39 cellular contexts compared by ENCODE assay signal in the genomic region with DNA sequence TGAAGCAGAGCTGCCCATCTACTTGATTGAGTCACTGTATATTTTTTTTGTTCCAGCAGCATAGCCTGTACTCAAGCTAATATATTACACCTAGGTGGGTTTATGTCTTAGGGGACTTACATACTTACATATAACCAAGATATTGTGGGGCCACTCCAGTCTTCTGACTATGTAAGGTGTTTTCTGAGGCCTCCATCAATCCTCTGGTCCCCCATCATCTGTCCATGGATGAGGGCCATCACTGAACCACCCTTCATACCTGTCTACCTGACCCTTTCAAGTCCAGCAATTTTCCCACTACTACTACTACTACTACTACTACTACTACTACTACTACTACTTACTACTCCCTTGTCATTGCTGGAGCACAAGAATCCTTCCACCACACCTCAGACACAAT. TPM values are rescaled to one million over a fixed set of nuclear protein-coding genes. Genes with fewer than 3 reads are reported as not detected.
"Had no signal": no experiment of that assay in that cellular context is flagged by ENCODE, and none has a peak within 500 bp of the region (broad histone marks: within the 10 kb centered on the region; RNA-seq: fewer than 3 reads in every experiment).

No MANE protein-coding gene starts in this region.

- H3K4me1 ChIP-seq: breast epithelium had no signal

- ATAC-seq: activated naive CD4-positive, alpha-beta T cell treated with anti-CD3 and anti-CD28 coated beads, Interleukin-2, amount 50 U/mL, for 72 hours; activated naive CD8-positive, alpha-beta T cell treated with anti-CD3 and anti-CD28 coated beads, Interleukin-2, amount 50 U/mL, for 24 hours; activated T-cell treated with anti-CD3 and anti-CD28 coated beads, Interleukin-2, amount 50 U/mL, for 4 hours; activated T-cell treated with anti-CD3 and anti-CD28 coated beads, Interleukin-2, amount 50 U/mL, for 72 hours; activated T-helper 17 cell treated with anti-CD3 and anti-CD28 coated beads, Interleukin-2, amount 50 U/mL, for 72 hours; body of pancreas had no signal

- H3K4me3 ChIP-seq: adrenal gland, ascending aorta, body of pancreas, breast epithelium, cardiac muscle cell had no signal

- H3K36me3 ChIP-seq: adrenal gland, ascending aorta, brain microvascular endothelial cell, breast epithelium, cardiac muscle cell had no signal

- DNase-seq: activated effector memory CD4-positive, alpha-beta T cell treated with anti-CD3 and anti-CD28 coated beads, Interleukin-2, amount 50 U/mL, for 16 hours; activated effector memory CD4-positive, alpha-beta T cell treated with Interleukin-2 at 50 U/mL for 16 hours; activated gamma-delta T cell; activated gamma-delta T cell treated with Interleukin-2 at 50 U/mL for 16 hours; activated naive CD4-positive, alpha-beta T cell; activated naive CD4-positive, alpha-beta T cell treated with anti-CD3 and anti-CD28 coated beads for 36 hours; activated naive CD4-positive, alpha-beta T cell treated with anti-CD3 and anti-CD28 coated beads, Interleukin-2, amount 10 ng/mL, durations not matched to agents 7 days and 5 days; activated naive CD4-positive, alpha-beta T cell treated with anti-CD3 and anti-CD28 coated beads, Interleukin-2, amount 50 U/mL, for 16 hours; activated naive CD4-positive, alpha-beta T cell treated with Interleukin-2 at 50 U/mL for 16 hours; activated naive CD8-positive, alpha-beta T cell treated with anti-CD3 and anti-CD28 coated beads for 36 hours; activated naive CD8-positive, alpha-beta T cell treated with anti-CD3 and anti-CD28 coated beads, Interleukin-2, amount 10 ng/mL, durations not matched to agents 7 days and 5 days; activated naive CD8-positive, alpha-beta T cell treated with anti-CD3 and anti-CD28 coated beads, Interleukin-2, amount 50 U/mL, for 24 hours; activated T-cell treated with anti-CD3 and anti-CD28 coated beads, Interleukin-2, amount 50 U/mL, for 1 hour; activated T-cell treated with anti-CD3 and anti-CD28 coated beads, Interleukin-2, amount 50 U/mL, for 24 hours; activated T-cell treated with anti-CD3 and anti-CD28 coated beads, Interleukin-2, amount 50 U/mL, for 4 hours; activated T-cell treated with anti-CD3 and anti-CD28 coated beads, Interleukin-2, amount 50 U/mL, for 48 hours; activated T-cell treated with anti-CD3 and anti-CD28 coated beads, Interleukin-2, amount 50 U/mL, for 72 hours; adrenal gland; amniotic stem cell; amygdala; anterior cingulate cortex; aorta; body of pancreas; brain microvascular endothelial cell; caudate nucleus; central memory CD4-positive, alpha-beta T cell; cerebellar nuclear complex had no signal

- H3K27me3 ChIP-seq: adrenal gland, ascending aorta, body of pancreas, breast epithelium had no signal

- H3K27ac ChIP-seq: adrenal gland, ascending aorta, body of pancreas, brain microvascular endothelial cell, breast epithelium, cardiac muscle cell had no signal

- H3K9me3 ChIP-seq: adrenal gland, ascending aorta, body of pancreas, breast epithelium had no signal

RNA-seq across cellular contexts. Expression of a gene that starts 3.2 kb away (rescaled TPM):
- total RNA-seq: ascending aorta had no signal

RNA-seq across cellular contexts. Expression of a gene that starts 53.6 kb away (rescaled TPM):
- total RNA-seq: activated naive CD4-positive, alpha-beta T cell treated with anti-CD3 and anti-CD28 coated beads for 36 hours; activated T-cell treated with anti-CD3 and anti-CD28 coated beads, Interleukin-2, amount 50 U/mL, for 4 hours; activated T-helper 1 cell treated with anti-CD3 and anti-CD28 coated beads, Interleukin-12 subunit alpha, Interleukin-12 subunit beta, Interleukin-2, Interleukin-4 antibody, amounts not matched to agents 30 ng/mL and 10 ng/mL and 1 ng/mL, durations not matched to agents 14 hours and 24 hours and 36 hours; activated T-helper 2 cell treated with anti-CD3 and anti-CD28 coated beads, Interferon-gamma antibody, Interleukin-2, Interleukin-4, amounts not matched to agents 10 μg/mL and 5 μg/mL and 100 μg/mL, durations not matched to agents 14 hours and 24 hours and 36 hours; aorta; ascending aorta; astrocyte; body of pancreas; breast epithelium; bronchial epithelial cell; cardiac muscle cell; cardiac septum; cerebellum; chondrocyte had no signal
- polyA plus RNA-seq: cardiac muscle cell had no signal
